In genomic region chr1:242585616-242586354, GRCh38 we compare ENCODE assay signal across 1 cellular context.
A peak's percentile ranks its signal among the peaks of the same experiment; 100 is the strongest.
TF ChIP-seq lines count a peak whose summit lies in the region.

No MANE protein-coding gene starts in this region.

TF ChIP-seq in GM23338, 12 proteins besides CTCF, POLR2A, EP300 and RAD21 (continued from another document):
- TF ChIP-seq, protein P1, sequence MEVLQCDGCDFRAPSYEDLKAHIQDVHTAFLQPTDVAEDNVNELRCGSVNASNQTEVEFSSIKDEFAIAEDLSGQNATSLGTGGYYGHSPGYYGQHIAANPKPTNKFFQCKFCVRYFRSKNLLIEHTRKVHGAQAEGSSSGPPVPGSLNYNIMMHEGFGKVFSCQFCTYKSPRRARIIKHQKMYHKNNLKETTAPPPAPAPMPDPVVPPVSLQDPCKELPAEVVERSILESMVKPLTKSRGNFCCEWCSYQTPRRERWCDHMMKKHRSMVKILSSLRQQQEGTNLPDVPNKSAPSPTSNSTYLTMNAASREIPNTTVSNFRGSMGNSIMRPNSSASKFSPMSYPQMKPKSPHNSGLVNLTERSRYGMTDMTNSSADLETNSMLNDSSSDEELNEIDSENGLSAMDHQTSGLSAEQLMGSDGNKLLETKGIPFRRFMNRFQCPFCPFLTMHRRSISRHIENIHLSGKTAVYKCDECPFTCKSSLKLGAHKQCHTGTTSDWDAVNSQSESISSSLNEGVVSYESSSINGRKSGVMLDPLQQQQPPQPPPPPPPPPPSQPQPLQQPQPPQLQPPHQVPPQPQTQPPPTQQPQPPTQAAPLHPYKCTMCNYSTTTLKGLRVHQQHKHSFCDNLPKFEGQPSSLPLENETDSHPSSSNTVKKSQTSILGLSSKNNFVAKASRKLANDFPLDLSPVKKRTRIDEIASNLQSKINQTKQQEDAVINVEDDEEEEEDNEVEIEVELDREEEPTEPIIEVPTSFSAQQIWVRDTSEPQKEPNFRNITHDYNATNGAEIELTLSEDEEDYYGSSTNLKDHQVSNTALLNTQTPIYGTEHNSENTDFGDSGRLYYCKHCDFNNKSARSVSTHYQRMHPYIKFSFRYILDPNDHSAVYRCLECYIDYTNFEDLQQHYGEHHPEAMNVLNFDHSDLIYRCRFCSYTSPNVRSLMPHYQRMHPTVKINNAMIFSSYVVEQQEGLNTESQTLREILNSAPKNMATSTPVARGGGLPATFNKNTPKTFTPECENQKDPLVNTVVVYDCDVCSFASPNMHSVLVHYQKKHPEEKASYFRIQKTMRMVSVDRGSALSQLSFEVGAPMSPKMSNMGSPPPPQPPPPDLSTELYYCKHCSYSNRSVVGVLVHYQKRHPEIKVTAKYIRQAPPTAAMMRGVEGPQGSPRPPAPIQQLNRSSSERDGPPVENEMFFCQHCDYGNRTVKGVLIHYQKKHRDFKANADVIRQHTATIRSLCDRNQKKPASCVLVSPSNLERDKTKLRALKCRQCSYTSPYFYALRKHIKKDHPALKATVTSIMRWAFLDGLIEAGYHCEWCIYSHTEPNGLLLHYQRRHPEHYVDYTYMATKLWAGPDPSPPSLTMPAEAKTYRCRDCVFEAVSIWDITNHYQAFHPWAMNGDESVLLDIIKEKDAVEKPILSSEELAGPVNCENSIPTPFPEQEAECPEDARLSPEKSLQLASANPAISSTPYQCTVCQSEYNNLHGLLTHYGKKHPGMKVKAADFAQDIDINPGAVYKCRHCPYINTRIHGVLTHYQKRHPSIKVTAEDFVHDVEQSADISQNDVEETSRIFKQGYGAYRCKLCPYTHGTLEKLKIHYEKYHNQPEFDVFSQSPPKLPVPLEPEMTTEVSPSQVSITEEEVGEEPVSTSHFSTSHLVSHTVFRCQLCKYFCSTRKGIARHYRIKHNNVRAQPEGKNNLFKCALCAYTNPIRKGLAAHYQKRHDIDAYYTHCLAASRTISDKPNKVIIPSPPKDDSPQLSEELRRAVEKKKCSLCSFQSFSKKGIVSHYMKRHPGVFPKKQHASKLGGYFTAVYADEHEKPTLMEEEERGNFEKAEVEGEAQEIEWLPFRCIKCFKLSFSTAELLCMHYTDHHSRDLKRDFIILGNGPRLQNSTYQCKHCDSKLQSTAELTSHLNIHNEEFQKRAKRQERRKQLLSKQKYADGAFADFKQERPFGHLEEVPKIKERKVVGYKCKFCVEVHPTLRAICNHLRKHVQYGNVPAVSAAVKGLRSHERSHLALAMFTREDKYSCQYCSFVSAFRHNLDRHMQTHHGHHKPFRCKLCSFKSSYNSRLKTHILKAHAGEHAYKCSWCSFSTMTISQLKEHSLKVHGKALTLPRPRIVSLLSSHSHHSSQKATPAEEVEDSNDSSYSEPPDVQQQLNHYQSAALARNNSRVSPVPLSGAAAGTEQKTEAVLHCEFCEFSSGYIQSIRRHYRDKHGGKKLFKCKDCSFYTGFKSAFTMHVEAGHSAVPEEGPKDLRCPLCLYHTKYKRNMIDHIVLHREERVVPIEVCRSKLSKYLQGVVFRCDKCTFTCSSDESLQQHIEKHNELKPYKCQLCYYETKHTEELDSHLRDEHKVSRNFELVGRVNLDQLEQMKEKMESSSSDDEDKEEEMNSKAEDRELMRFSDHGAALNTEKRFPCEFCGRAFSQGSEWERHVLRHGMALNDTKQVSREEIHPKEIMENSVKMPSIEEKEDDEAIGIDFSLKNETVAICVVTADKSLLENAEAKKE (CRISPR knock-in tag; IDR thresholded peaks at IDR 0.05), result peak; percentile 89
- TF ChIP-seq, protein P2, sequence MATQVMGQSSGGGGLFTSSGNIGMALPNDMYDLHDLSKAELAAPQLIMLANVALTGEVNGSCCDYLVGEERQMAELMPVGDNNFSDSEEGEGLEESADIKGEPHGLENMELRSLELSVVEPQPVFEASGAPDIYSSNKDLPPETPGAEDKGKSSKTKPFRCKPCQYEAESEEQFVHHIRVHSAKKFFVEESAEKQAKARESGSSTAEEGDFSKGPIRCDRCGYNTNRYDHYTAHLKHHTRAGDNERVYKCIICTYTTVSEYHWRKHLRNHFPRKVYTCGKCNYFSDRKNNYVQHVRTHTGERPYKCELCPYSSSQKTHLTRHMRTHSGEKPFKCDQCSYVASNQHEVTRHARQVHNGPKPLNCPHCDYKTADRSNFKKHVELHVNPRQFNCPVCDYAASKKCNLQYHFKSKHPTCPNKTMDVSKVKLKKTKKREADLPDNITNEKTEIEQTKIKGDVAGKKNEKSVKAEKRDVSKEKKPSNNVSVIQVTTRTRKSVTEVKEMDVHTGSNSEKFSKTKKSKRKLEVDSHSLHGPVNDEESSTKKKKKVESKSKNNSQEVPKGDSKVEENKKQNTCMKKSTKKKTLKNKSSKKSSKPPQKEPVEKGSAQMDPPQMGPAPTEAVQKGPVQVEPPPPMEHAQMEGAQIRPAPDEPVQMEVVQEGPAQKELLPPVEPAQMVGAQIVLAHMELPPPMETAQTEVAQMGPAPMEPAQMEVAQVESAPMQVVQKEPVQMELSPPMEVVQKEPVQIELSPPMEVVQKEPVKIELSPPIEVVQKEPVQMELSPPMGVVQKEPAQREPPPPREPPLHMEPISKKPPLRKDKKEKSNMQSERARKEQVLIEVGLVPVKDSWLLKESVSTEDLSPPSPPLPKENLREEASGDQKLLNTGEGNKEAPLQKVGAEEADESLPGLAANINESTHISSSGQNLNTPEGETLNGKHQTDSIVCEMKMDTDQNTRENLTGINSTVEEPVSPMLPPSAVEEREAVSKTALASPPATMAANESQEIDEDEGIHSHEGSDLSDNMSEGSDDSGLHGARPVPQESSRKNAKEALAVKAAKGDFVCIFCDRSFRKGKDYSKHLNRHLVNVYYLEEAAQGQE (IDR thresholded peaks at IDR 0.05; ENCODE audit: unreplicated experiment), result no peak
- TF ChIP-seq STAT1 (IDR thresholded peaks at IDR 0.05; ENCODE audit: unreplicated experiment) (no peak), NANOG (IDR thresholded peaks at IDR 0.05; ENCODE audit: borderline replicate concordance) (peak; percentile 63; the same call in 1 of the 2 replicates), JUNB (IDR thresholded peaks at IDR 0.05; ENCODE audit: unreplicated experiment) (no peak)
